ENCODE assay signal across 9 cellular contexts in genomic region chr10:59805043-59805442, GRCh38. TPM values are rescaled to one million over a fixed set of nuclear protein-coding genes. Genes with fewer than 3 reads are reported as not detected.
DNase-seq lines count a peak whose midpoint lies in the region; ATAC-seq and TF ChIP-seq lines count a peak whose summit lies in the region.
"Had no signal": no experiment of that assay in that cellular context is flagged by ENCODE, and none has a peak within 500 bp of the region (broad histone marks: within the 10 kb centered on the region; RNA-seq: fewer than 3 reads in every experiment).

No MANE protein-coding gene starts in this region.

- 86 to 95% (median 88%) methylated on average over 6 of the region's 6 CpGs for WGBS in heart left ventricle, 4 donors
- no CpG with 5 or more reads among the region's 6 CpGs for WGBS in neuronal stem cell (ENCODE audit: extremely low coverage in 2 of 2, insufficient read length in 2 of 2, insufficient replicate concordance in 1 of 2), 2 donors

- H3K18ac ChIP-seq in neuronal stem cell (ENCODE audit: low read length): no peak overlapping the region

- no peaks in the 10 kb centered on the region for H3K27me3 Mint-ChIP-seq in chondrocyte (ENCODE audit: low read depth)
- H3K27me3 Mint-ChIP-seq: activated naive CD4-positive, alpha-beta T cell treated with anti-CD3 and anti-CD28 coated beads, Interleukin-2, amount 50 U/mL, for 24 hours had no signal

- no peak overlapping the region for H4K91ac ChIP-seq in neuronal stem cell (ENCODE audit: low read depth, low read length, poor library complexity)

- no peak overlapping the region for H3K4me3 Mint-ChIP-seq in chondrocyte (ENCODE audit: unreplicated experiment)
- H3K4me3 Mint-ChIP-seq: activated naive CD4-positive, alpha-beta T cell treated with anti-CD3 and anti-CD28 coated beads, Interleukin-2, amount 50 U/mL, for 24 hours had no signal

- no peak overlapping the region for H3K9ac ChIP-seq in neuronal stem cell (ENCODE audit: low read depth, low read length, poor library complexity)

- H3K4me2 ChIP-seq in neuronal stem cell (ENCODE audit: insufficient read depth, low read length, poor library complexity, severe bottlenecking): no peak overlapping the region

- H2AFZ ChIP-seq in neuronal stem cell (ENCODE audit: low read length): no peak overlapping the region

- H3K4me1 ChIP-seq in heart left ventricle (peaks cover 0 to 23% (median 2%) of the 10 kb centered on the region in 12 donors), neuronal stem cell (ENCODE audit: control insufficient read depth in 2 of 2, insufficient read depth in 1 of 2, low read depth in 1 of 2, low read length in 2 of 2) (peaks cover 0 to 2% of the 10 kb centered on the region in 2 donors)

- H3K4me3 ChIP-seq in heart left ventricle: no peak overlapping the region
- H3K4me3 ChIP-seq in NB4 (ENCODE audit: low read depth, low read length): no peak overlapping the region
- H3K4me3 ChIP-seq in neuronal stem cell (ENCODE audit: low read length in 2 of 2): no peak overlapping the region

- H4K8ac ChIP-seq in neuronal stem cell (ENCODE audit: low read depth, low read length): no peak overlapping the region

- no peak overlapping the region for H2BK15ac ChIP-seq in neuronal stem cell (ENCODE audit: low read length)

- no peaks in the 10 kb centered on the region for H3K79me1 ChIP-seq in neuronal stem cell (ENCODE audit: low read depth, low read length)

- peak in 11 of 12 donors; percentile 5 to 49 (median 29) for TF ChIP-seq CTCF in heart left ventricle (IDR thresholded peaks at IDR 0.05)
- TF ChIP-seq CTCF in NB4 (IDR thresholded peaks at IDR 0.05; ENCODE audit: low read depth, low read length): peak; percentile 53
- TF ChIP-seq CTCF in chondrocyte (IDR thresholded peaks at IDR 0.05): peak; percentile 67

- no peak overlapping the region for H3K27ac ChIP-seq in heart left ventricle
- H3K27ac ChIP-seq in neuronal stem cell (replicated peaks; ENCODE audit: low read length): no peak overlapping the region

- peaks cover 0 to 83% (median 63%) of the 10 kb centered on the region in 9 donors for H3K36me3 ChIP-seq in heart left ventricle
- H3K36me3 ChIP-seq in neuronal stem cell (replicated peaks in 1 of 2; ENCODE audit: control insufficient read depth in 2 of 2, insufficient read depth in 2 of 2, low read length in 2 of 2): peaks cover 19 to 88% of the 10 kb centered on the region in 2 donors

- H3K9me3 ChIP-seq in heart left ventricle (no peaks in the 10 kb centered on the region), neuronal stem cell (replicated peaks in 1 of 2; ENCODE audit: control insufficient read depth in 2 of 2, insufficient read depth in 1 of 2, low read depth in 1 of 2, low read length in 2 of 2) (no peaks in the 10 kb centered on the region)

- H3K14ac ChIP-seq in neuronal stem cell (ENCODE audit: low read length): no peak overlapping the region

- no peak overlapping the region for H2AK5ac ChIP-seq in neuronal stem cell (ENCODE audit: low read depth, low read length)

- DNase-seq in heart left ventricle (peak in 1 of 5 donors; percentile 27), cardiac septum (ENCODE audit: low spot score) (no peak), NB4 (ENCODE audit: low read depth) (peak; percentile 55), chondrocyte (ENCODE audit: low spot score) (no peak), neuronal stem cell (ENCODE audit: low spot score) (peak; percentile 20), NCI-H510A (lab: John Stamatoyannopoulos, UW) (no peak), SHP77 treated with DMSO at 0.1 percent for 48 hours (lab: John Stamatoyannopoulos, UW) (no peak)
- no peak for DNase-seq in stimulated activated naive CD4-positive, alpha-beta T cell treated with Interleukin-2 at 50 U/mL for 16 hours (lab: John Stamatoyannopoulos, UW)

- H3K36me3 Mint-ChIP-seq in chondrocyte (ENCODE audit: low read depth): peaks cover 33% of the 10 kb centered on the region

- no peaks in the 10 kb centered on the region for H3K27me3 ChIP-seq in heart left ventricle
- H3K27me3 ChIP-seq in neuronal stem cell (ENCODE audit: control insufficient read depth in 3 of 3, insufficient read depth in 3 of 3, low read depth in 1 of 3, low read length in 3 of 3): no peaks in the 10 kb centered on the region

- H3K27ac Mint-ChIP-seq in chondrocyte (ENCODE audit: unreplicated experiment): no peak overlapping the region
- H3K27ac Mint-ChIP-seq: activated naive CD4-positive, alpha-beta T cell treated with anti-CD3 and anti-CD28 coated beads, Interleukin-2, amount 50 U/mL, for 24 hours had no signal

- intact Hi-C loops in heart left ventricle (cut with DNase I): loop anchor here in 7 of 10 donors (5.0 to 10.0 kb wide), 3 partner anchors 98 to 570 kb away; partner anchors contain the start of gene SLC16A9 (in 1 of the 7)
- intact Hi-C loops in cardiac septum (cut with DNase I): loop anchor here (5.0 kb wide), 1 partner anchor 102 kb away; the partner anchor contains the start of gene CCDC6

- no peak overlapping the region for H2BK12ac ChIP-seq in neuronal stem cell (ENCODE audit: low read length)

- H2BK5ac ChIP-seq in neuronal stem cell (ENCODE audit: low read length): no peak overlapping the region

- no peak for TF ChIP-seq POLR2A in heart left ventricle (IDR thresholded peaks at IDR 0.05)
- TF ChIP-seq POLR2A in NB4 (IDR thresholded peaks at IDR 0.05; ENCODE audit: extremely low read depth, insufficient read length): no peak

- H3K23ac ChIP-seq in neuronal stem cell (ENCODE audit: low read depth, low read length, poor library complexity): no peak overlapping the region

- no peaks in the 10 kb centered on the region for H3K9me3 Mint-ChIP-seq in chondrocyte (ENCODE audit: low read depth)
- H3K9me3 Mint-ChIP-seq: activated naive CD4-positive, alpha-beta T cell treated with anti-CD3 and anti-CD28 coated beads, Interleukin-2, amount 50 U/mL, for 24 hours had no signal

- H2BK120ac ChIP-seq in neuronal stem cell (ENCODE audit: low read depth, low read length): no peak overlapping the region

- H3K4me1 Mint-ChIP-seq in chondrocyte (ENCODE audit: low read depth): peaks cover 6% of the 10 kb centered on the region

- H3K4ac ChIP-seq in neuronal stem cell (ENCODE audit: low read length): no peak overlapping the region

- no peak for ATAC-seq in heart left ventricle

RNA-seq across cellular contexts. Expression of gene MRLN, which starts 51.8 kb away (rescaled TPM):
- total RNA-seq in heart left ventricle: 1 to 10 TPM in 1 of 9 donors, not detected in 8; 2.2 TPM
- not detected for polyA plus RNA-seq in heart left ventricle
- not detected for total RNA-seq in cardiac septum
- total RNA-seq in chondrocyte: not detected in 3 replicates
- polyA plus RNA-seq in neuronal stem cell (2013, experiment 1 of 2): 0.14 TPM
- not detected for polyA plus RNA-seq in neuronal stem cell (2013, experiment 2 of 2)

Comparison
In these comparisons a context has a peak if more than half of its experiments do, and no peak if none do; other contexts are left out.
1. DNase-seq: peak in NB4 (single experiment) and neuronal stem cell (single experiment); none in cardiac septum (single experiment), chondrocyte (single experiment), NCI-H510A (single experiment), SHP77 treated with DMSO at 0.1 percent for 48 hours (single experiment) and stimulated activated naive CD4-positive, alpha-beta T cell treated with Interleukin-2 at 50 U/mL for 16 hours (single experiment).
2. Peak in every context shown above with its lines, with median percentiles within 50 percentile points of each other: CTCF ChIP-seq.